In genomic region chr15:57421110-57421509, GRCh38 we compare ENCODE assay signal across 18 cellular contexts. TPM values are rescaled to one million over a fixed set of nuclear protein-coding genes. Genes with fewer than 3 reads are reported as not detected.
DNase-seq lines count a peak whose midpoint lies in the region; ATAC-seq and TF ChIP-seq lines count a peak whose summit lies in the region.
"Had no signal": no experiment of that assay in that cellular context is flagged by ENCODE, and none has a peak within 500 bp of the region (broad histone marks: within the 10 kb centered on the region; RNA-seq: fewer than 3 reads in every experiment).

No MANE protein-coding gene starts in this region.

- H2BK15ac ChIP-seq in neuronal stem cell (ENCODE audit: low read length), result no peak overlapping the region

- no peak overlapping the region for H2BK5ac ChIP-seq in neuronal stem cell (ENCODE audit: low read length)

- H3K9me3 ChIP-seq in liver (ENCODE audit: control insufficient read depth in 4 of 4, low read length in 3 of 4) (no peaks in the 10 kb centered on the region), neuronal stem cell (replicated peaks in 1 of 2; ENCODE audit: control insufficient read depth in 2 of 2, insufficient read depth in 1 of 2, low read depth in 1 of 2, low read length in 2 of 2) (peaks cover 0 to 3% of the 10 kb centered on the region in 2 donors), vagina (no peaks in the 10 kb centered on the region), T-helper 17 cell (ENCODE audit: control insufficient read depth, low read length, poor library complexity, severe bottlenecking) (no peaks in the 10 kb centered on the region)
- H3K9me3 ChIP-seq: Peyer's patch had no signal

- H4K8ac ChIP-seq in neuronal stem cell (ENCODE audit: low read depth, low read length), result no peak overlapping the region

- intact Hi-C loops in vagina (cut with DNase I), result no loop called here

- H3K4me3 Mint-ChIP-seq in endothelial cell (ENCODE audit: unreplicated experiment), result peak overlapping the region; percentile 29
- H3K4me3 Mint-ChIP-seq in T-helper 17 cell, result no peak overlapping the region
- no peak overlapping the region for H3K4me3 Mint-ChIP-seq in activated naive CD4-positive, alpha-beta T cell treated with anti-CD3 and anti-CD28 coated beads, Interleukin-2, amount 10 ng/mL, durations not matched to agents 7 days and 5 days
- H3K4me3 Mint-ChIP-seq: CD4-positive, CD25-positive, alpha-beta regulatory T cell; HFFc6 had no signal

- no peak overlapping the region for H2BK12ac ChIP-seq in neuronal stem cell (ENCODE audit: low read length)

- H3K9ac ChIP-seq in liver (ENCODE audit: low read depth in 1 of 2, low read length in 2 of 2), result peak overlapping the region in 1 of 2 donors; percentile 69
- H3K9ac ChIP-seq in neuronal stem cell (ENCODE audit: low read depth, low read length, poor library complexity), result no peak overlapping the region
- H3K9ac ChIP-seq: KMS-11 had no signal

- no peak overlapping the region for H2BK120ac ChIP-seq in neuronal stem cell (ENCODE audit: low read depth, low read length)

- TF ChIP-seq RAD21 in liver (IDR thresholded peaks at IDR 0.05), result no peak

- no peak overlapping the region for H3K23ac ChIP-seq in neuronal stem cell (ENCODE audit: low read depth, low read length, poor library complexity)

- no peak overlapping the region for H3K4ac ChIP-seq in neuronal stem cell (ENCODE audit: low read length)

- no peaks in the 10 kb centered on the region for H3K79me1 ChIP-seq in neuronal stem cell (ENCODE audit: low read depth, low read length)

- H3K36me3 Mint-ChIP-seq in endothelial cell (ENCODE audit: low read depth, unreplicated experiment), result peaks cover 62% of the 10 kb centered on the region
- H3K36me3 Mint-ChIP-seq in T-helper 17 cell (ENCODE audit: low read depth), result no peaks in the 10 kb centered on the region
- H3K36me3 Mint-ChIP-seq in activated naive CD4-positive, alpha-beta T cell treated with anti-CD3 and anti-CD28 coated beads, Interleukin-2, amount 10 ng/mL, durations not matched to agents 7 days and 5 days, result no peaks in the 10 kb centered on the region
- H3K36me3 Mint-ChIP-seq: CD4-positive, CD25-positive, alpha-beta regulatory T cell had no signal

- H2AK5ac ChIP-seq in neuronal stem cell (ENCODE audit: low read depth, low read length), result no peak overlapping the region

- no peak for TF ChIP-seq POLR2A in vagina (IDR thresholded peaks at IDR 0.05)

- H3K27ac ChIP-seq in liver (ENCODE audit: low read depth in 1 of 2, low read length in 2 of 2) (peak overlapping the region; percentile 72 to 75), neuronal stem cell (replicated peaks; ENCODE audit: low read length) (no peak overlapping the region), vagina (peak overlapping the region; percentile 46)
- H3K27ac ChIP-seq: KMS-11, Peyer's patch had no signal

- no peak overlapping the region for H4K91ac ChIP-seq in neuronal stem cell (ENCODE audit: low read depth, low read length, poor library complexity)

- peaks cover 9 to 46% (median 27%) of the 10 kb centered on the region in 4 donors for H3K4me1 ChIP-seq in liver (ENCODE audit: control insufficient read depth in 4 of 4, insufficient read depth in 4 of 4, low read length in 3 of 4)
- peaks cover 0 to 7% of the 10 kb centered on the region in 2 donors for H3K4me1 ChIP-seq in neuronal stem cell (ENCODE audit: control insufficient read depth in 2 of 2, insufficient read depth in 1 of 2, low read depth in 1 of 2, low read length in 2 of 2)
- H3K4me1 ChIP-seq in vagina, result peaks cover 32% of the 10 kb centered on the region
- H3K4me1 ChIP-seq: Peyer's patch had no signal

- H3K27ac Mint-ChIP-seq in endothelial cell (ENCODE audit: unreplicated experiment) (no peak overlapping the region), T-helper 17 cell (no peak overlapping the region)
- no peak overlapping the region for H3K27ac Mint-ChIP-seq in activated naive CD4-positive, alpha-beta T cell treated with anti-CD3 and anti-CD28 coated beads, Interleukin-2, amount 10 ng/mL, durations not matched to agents 7 days and 5 days
- H3K27ac Mint-ChIP-seq: CD4-positive, CD25-positive, alpha-beta regulatory T cell; HFFc6 had no signal

- H3K4me3 ChIP-seq in liver (ENCODE audit: low read depth in 1 of 3, low read length in 3 of 3) (no peak overlapping the region), neuronal stem cell (ENCODE audit: low read length in 2 of 2) (no peak overlapping the region), vagina (no peak overlapping the region)
- H3K4me3 ChIP-seq: Peyer's patch had no signal

- peaks cover 5% of the 10 kb centered on the region for H3K27me3 Mint-ChIP-seq in endothelial cell (ENCODE audit: unreplicated experiment)
- peaks cover 24% of the 10 kb centered on the region for H3K27me3 Mint-ChIP-seq in T-helper 17 cell
- peaks cover 6% of the 10 kb centered on the region for H3K27me3 Mint-ChIP-seq in activated naive CD4-positive, alpha-beta T cell treated with anti-CD3 and anti-CD28 coated beads, Interleukin-2, amount 10 ng/mL, durations not matched to agents 7 days and 5 days

- DNase-seq in endothelial cell (ENCODE audit: low spot score) (no peak), neuronal stem cell (ENCODE audit: low spot score) (no peak), vagina (ENCODE audit: extremely low spot score in 2 of 2) (peak in 1 of 2 donors; percentile 47), T-helper 17 cell (no peak)
- DNase-seq in activated naive CD4-positive, alpha-beta T cell treated with anti-CD3 and anti-CD28 coated beads, Interleukin-2, amount 10 ng/mL, durations not matched to agents 7 days and 5 days, result no peak
- DNase-seq: ACHN; AML-193; CD4-positive, CD25-positive, alpha-beta regulatory T cell; EL; HFFc6; NCI-H1048; NCI-H146; NCI-H2081; Peyer's patch had no signal

- H3K27me3 ChIP-seq in liver (ENCODE audit: control insufficient read depth in 4 of 4, insufficient read depth in 4 of 4, low read length in 3 of 4), result no peaks in the 10 kb centered on the region
- no peaks in the 10 kb centered on the region for H3K27me3 ChIP-seq in neuronal stem cell (ENCODE audit: control insufficient read depth in 3 of 3, insufficient read depth in 3 of 3, low read depth in 1 of 3, low read length in 3 of 3)
- no peaks in the 10 kb centered on the region for H3K27me3 ChIP-seq in vagina
- H3K27me3 ChIP-seq: Peyer's patch had no signal

- ATAC-seq in T-helper 17 cell, result no peak
- ATAC-seq in GM19395 (IDR thresholded peaks at IDR 0.05; ENCODE audit: unreplicated experiment), result no peak
- ATAC-seq: Right ventricle myocardium inferior had no signal

- H3K14ac ChIP-seq in neuronal stem cell (ENCODE audit: low read length), result no peak overlapping the region

- H3K36me3 ChIP-seq in liver (ENCODE audit: control insufficient read depth in 4 of 4, insufficient read depth in 3 of 4, low read depth in 1 of 4, low read length in 3 of 4), result peaks cover 0 to 3% (median 0%) of the 10 kb centered on the region in 4 donors
- no peaks in the 10 kb centered on the region for H3K36me3 ChIP-seq in neuronal stem cell (replicated peaks in 1 of 2; ENCODE audit: control insufficient read depth in 2 of 2, insufficient read depth in 2 of 2, low read length in 2 of 2)
- no peaks in the 10 kb centered on the region for H3K36me3 ChIP-seq in vagina
- H3K36me3 ChIP-seq: Peyer's patch had no signal

- TF ChIP-seq CTCF in endothelial cell (IDR thresholded peaks at IDR 0.05; ENCODE audit: unreplicated experiment) (no peak), liver (IDR thresholded peaks at IDR 0.05; ENCODE audit: low read depth, low read length, missing input control) (no peak), vagina (IDR thresholded peaks at IDR 0.05) (no peak)

- no peaks in the 10 kb centered on the region for H3K9me3 Mint-ChIP-seq in endothelial cell (ENCODE audit: unreplicated experiment)
- no peaks in the 10 kb centered on the region for H3K9me3 Mint-ChIP-seq in activated naive CD4-positive, alpha-beta T cell treated with anti-CD3 and anti-CD28 coated beads, Interleukin-2, amount 10 ng/mL, durations not matched to agents 7 days and 5 days
- H3K9me3 Mint-ChIP-seq: HFFc6 had no signal

- no peak overlapping the region for H3K18ac ChIP-seq in neuronal stem cell (ENCODE audit: low read length)

- H3K4me1 Mint-ChIP-seq in endothelial cell (ENCODE audit: unreplicated experiment), result peaks cover 62% of the 10 kb centered on the region
- H3K4me1 Mint-ChIP-seq in T-helper 17 cell, result no peaks in the 10 kb centered on the region
- H3K4me1 Mint-ChIP-seq in activated naive CD4-positive, alpha-beta T cell treated with anti-CD3 and anti-CD28 coated beads, Interleukin-2, amount 10 ng/mL, durations not matched to agents 7 days and 5 days, result no peaks in the 10 kb centered on the region
- H3K4me1 Mint-ChIP-seq: CD4-positive, CD25-positive, alpha-beta regulatory T cell had no signal

- no peak overlapping the region for H3K4me2 ChIP-seq in neuronal stem cell (ENCODE audit: insufficient read depth, low read length, poor library complexity, severe bottlenecking)
- H3K4me2 ChIP-seq: KMS-11 had no signal

- WGBS in liver, result 94% methylated on average over 3 of the region's 3 CpGs
- no CpG with 5 or more reads among the region's 3 CpGs for WGBS in neuronal stem cell (ENCODE audit: extremely low coverage in 2 of 2, insufficient read length in 2 of 2, insufficient replicate concordance in 1 of 2), 2 donors

- CTCF ChIA-PET in activated naive CD4-positive, alpha-beta T cell treated with anti-CD3 and anti-CD28 coated beads, Interleukin-2, amount 10 ng/mL, durations not matched to agents 7 days and 5 days (lab: Charles Lee), result no interaction called here

- H2AFZ ChIP-seq in neuronal stem cell (ENCODE audit: low read length), result peak overlapping the region; percentile 55

TF ChIP-seq in liver, 16 proteins besides CTCF, POLR2A, EP300 and RAD21:
- TF ChIP-seq SP1 (IDR thresholded peaks at IDR 0.05) (no peak), TAF1 (conservative IDR thresholded peaks at IDR 0.05) (no peak)

RNA-seq across cellular contexts. Expression of gene CGNL1, which starts 44.8 kb away (rescaled TPM):
- total RNA-seq in endothelial cell (ENCODE audit: unreplicated experiment), result 238 TPM
- total RNA-seq in liver, result 10 to 100 TPM; 19.3 to 31.9 TPM
- polyA plus RNA-seq in liver, result 10 to 100 TPM; 12.0 to 12.9 TPM
- polyA plus RNA-seq in neuronal stem cell (2013, experiment 1 of 2), result 2.3 TPM
- polyA plus RNA-seq in neuronal stem cell (2013, experiment 2 of 2), result 2.3 TPM
- 38.3 TPM for total RNA-seq in vagina
- total RNA-seq in T-helper 17 cell, result not detected
- total RNA-seq: CD4-positive, CD25-positive, alpha-beta regulatory T cell had no signal
- polyA plus RNA-seq: CD4-positive, CD25-positive, alpha-beta regulatory T cell had no signal

Comparison
In these comparisons a context has a peak if more than half of its experiments do, and no peak if none do; other contexts are left out.
1. RNA of gene CGNL1, which starts 44.8 kb away (total RNA-seq): 238 TPM in endothelial cell (single experiment), 38.3 TPM in vagina (single experiment) and 19.3 to 31.9 TPM in liver; not detected in T-helper 17 cell; every median in the first group is over 10 times any median in the second.